ENCODE assay signal across 16 cellular contexts in the genomic region with DNA sequence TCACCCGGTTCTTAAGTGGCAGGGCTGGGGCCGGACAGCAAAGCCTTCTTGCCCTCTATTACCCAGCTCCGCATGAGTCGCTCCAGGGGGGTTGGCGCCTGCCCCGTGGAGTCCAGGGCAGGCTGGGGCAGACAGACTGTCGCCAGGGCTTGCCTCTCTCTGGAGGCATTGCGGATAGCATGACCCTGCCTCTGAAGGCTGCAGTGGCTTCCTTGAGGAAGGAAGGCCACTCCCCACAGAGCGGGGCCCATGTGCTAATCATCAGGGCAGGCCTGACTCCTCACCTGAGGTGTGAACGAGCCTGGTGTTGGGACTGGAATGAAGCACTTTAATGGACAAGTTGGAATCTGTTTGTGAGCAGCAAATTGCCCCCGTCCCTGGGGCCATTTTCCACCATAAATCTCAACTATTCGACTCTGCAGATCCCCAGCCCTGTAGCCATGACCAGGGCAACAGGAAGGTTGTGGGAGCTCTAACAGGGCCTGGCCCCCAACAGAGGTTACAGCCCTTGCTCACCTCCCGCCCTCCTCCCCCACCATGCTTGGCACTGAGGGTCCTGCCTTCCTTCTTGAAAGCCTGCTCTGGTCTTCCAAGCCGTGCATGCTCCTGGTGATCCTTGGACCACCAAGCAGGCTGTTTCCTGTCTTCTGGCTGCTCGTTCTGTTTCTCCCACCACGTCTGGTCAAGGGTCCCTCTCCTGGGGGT.
A peak's percentile ranks its signal among the peaks of the same experiment; 100 is the strongest.
DNase-seq lines count a peak whose midpoint lies in the region; ATAC-seq and TF ChIP-seq lines count a peak whose summit lies in the region.
"Had no signal": no experiment of that assay in that cellular context is flagged by ENCODE, and none has a peak within 500 bp of the region (broad histone marks: within the 10 kb centered on the region; RNA-seq: fewer than 3 reads in every experiment).

No MANE protein-coding gene starts in this region.

- ATAC-seq in SK-N-SH treated with all-trans-retinoic acid at 6 μM for 48 hours = peak; percentile 41; the same call in 2 of the 3 replicates
- peak; percentile 16 for ATAC-seq in left colon
- no peak for ATAC-seq in HG03175 (IDR thresholded peaks at IDR 0.05; ENCODE audit: unreplicated experiment)
- ATAC-seq: GM12878 had no signal

- no peak for DNase-seq in SK-N-SH
- peak; percentile 98 for DNase-seq in cerebellar cortex (ENCODE audit: low spot score)
- no peak for DNase-seq in left colon
- no peak for DNase-seq in vagina (ENCODE audit: extremely low spot score in 2 of 2)
- no peak for DNase-seq in EL
- DNase-seq in esophagus muscularis mucosa (ENCODE audit: extremely low spot score) = no peak
- DNase-seq: activated CD4-positive, alpha-beta T cell treated with anti-CD3 and anti-CD28 coated beads for 48 hours; activated naive CD8-positive, alpha-beta T cell treated with anti-CD3 and anti-CD28 coated beads for 36 hours; NCI-H187; NCI-H526 treated with DMSO at 0.1 percent for 48 hours; stimulated activated CD4-positive, alpha-beta T cell treated with anti-CD3 and anti-CD28 coated beads, Interleukin-12 subunit alpha, Interleukin-12 subunit beta, amount 100 ng/mL, for 4 hours; stomach had no signal

- no peaks in the 10 kb centered on the region for H4K20me1 ChIP-seq in SK-N-SH (ENCODE audit: insufficient read depth)

- H3K9ac ChIP-seq in SK-N-SH = no peak overlapping the region

- TF ChIP-seq EP300 in SK-N-SH (IDR thresholded peaks at IDR 0.05; ENCODE audit: borderline replicate concordance in 1 of 2, low read depth in 1 of 2, low read length in 1 of 2) = no peak
- TF ChIP-seq EP300 in esophagus muscularis mucosa (IDR thresholded peaks at IDR 0.05) = no peak

- intact Hi-C loops in left colon (cut with DNase I, micrococcal nuclease) (loop anchor here (10.0 kb wide), 2 partner anchors 93 to 103 kb away; no protein-coding TSS in a partner anchor), vagina (cut with DNase I) (loop anchor here (5.0 kb wide), 1 partner anchor 80 kb away; no protein-coding TSS in a partner anchor), esophagus muscularis mucosa (cut with DNase I) (no loop called here)

- WGBS in SK-N-SH (ENCODE audit: low lambda C conversion rate) = 82% methylated on average over 10 of the region's 16 CpGs
- WGBS in esophagus muscularis mucosa = 83% methylated on average over 14 of the region's 16 CpGs

- no peaks in the 10 kb centered on the region for H3K79me2 ChIP-seq in SK-N-SH (ENCODE audit: insufficient read depth)

- H2AFZ ChIP-seq in SK-N-SH (ENCODE audit: low read depth) = no peak overlapping the region

- POLR2A ChIA-PET in SK-N-SH (lab: Yijun Ruan, JAX) = no interaction called here

- H3K36me3 ChIP-seq in SK-N-SH (replicated peaks in 1 of 2; ENCODE audit: control insufficient read depth in 1 of 2, insufficient read depth in 2 of 2, low read length in 1 of 2) (no peaks in the 10 kb centered on the region), vagina (no peaks in the 10 kb centered on the region), esophagus muscularis mucosa (no peaks in the 10 kb centered on the region)
- H3K36me3 ChIP-seq: stomach had no signal

- TF ChIP-seq RAD21 in SK-N-SH (IDR thresholded peaks at IDR 0.05; ENCODE audit: low read length) = no peak

- TF ChIP-seq POLR2A in vagina (IDR thresholded peaks at IDR 0.05) (no peak), esophagus muscularis mucosa (IDR thresholded peaks at IDR 0.05; ENCODE audit: low read depth) (no peak)

- TF ChIP-seq CTCF in SK-N-SH (IDR thresholded peaks at IDR 0.05) (no peak), vagina (IDR thresholded peaks at IDR 0.05) (no peak), esophagus muscularis mucosa (IDR thresholded peaks at IDR 0.05) (no peak)

- H3K4me2 ChIP-seq in SK-N-SH = no peak overlapping the region

- no peaks in the 10 kb centered on the region for H3K9me3 ChIP-seq in SK-N-SH
- H3K9me3 ChIP-seq in vagina = no peaks in the 10 kb centered on the region
- no peaks in the 10 kb centered on the region for H3K9me3 ChIP-seq in esophagus muscularis mucosa
- H3K9me3 ChIP-seq: stomach had no signal

- no peaks in the 10 kb centered on the region for H3F3A ChIP-seq in SK-N-SH (replicated peaks; ENCODE audit: insufficient read depth)

- CTCF ChIA-PET in SK-N-SH (lab: Yijun Ruan, JAX) = interaction anchor here (0.6 to 1.8 kb wide), 3 partner anchors 108 to 1390 kb away, joined by 3 to 6 read pairs (median 3); no protein-coding TSS in a partner anchor

- H3K4me1 ChIP-seq in SK-N-SH (ENCODE audit: control insufficient read depth in 1 of 2, insufficient read depth in 2 of 2, low read depth in 1 of 2, low read length in 1 of 2) (peaks cover 0 to 15% of the 10 kb centered on the region in 2 experiments; a peak in 1 of 4 replicates), vagina (peaks cover 69% of the 10 kb centered on the region), esophagus muscularis mucosa (peaks cover 42 to 58% (median 57%) of the 10 kb centered on the region in 4 donors)

- H3K27me3 ChIP-seq in SK-N-SH (ENCODE audit: insufficient read depth) (no peaks in the 10 kb centered on the region), vagina (no peaks in the 10 kb centered on the region), esophagus muscularis mucosa (no peaks in the 10 kb centered on the region)
- H3K27me3 ChIP-seq: stomach had no signal

- no peaks in the 10 kb centered on the region for H3K9me2 ChIP-seq in SK-N-SH

- H3K4me3 ChIP-seq in SK-N-SH (ENCODE audit: low read depth in 2 of 2, low read length in 1 of 2) = no peak overlapping the region
- no peak overlapping the region for H3K4me3 ChIP-seq in vagina
- H3K4me3 ChIP-seq in esophagus muscularis mucosa = no peak overlapping the region
- H3K4me3 ChIP-seq: GM12878, stomach had no signal

- H3K27ac ChIP-seq in SK-N-SH (ENCODE audit: low read depth in 2 of 2, low read length in 1 of 2) (no peak overlapping the region), vagina (peak overlapping the region; percentile 20), esophagus muscularis mucosa (replicated peaks in 1 of 4) (peak overlapping the region in 1 of 4 donors; percentile 7)
- H3K27ac ChIP-seq: HL-60, stomach had no signal

TF ChIP-seq in SK-N-SH treated with all-trans-retinoic acid at 6 μM for 48 hours, 23 proteins besides CTCF, POLR2A, EP300 and RAD21 (continues in another document):
- TF ChIP-seq ARNTL (CRISPR knock-in tag; IDR thresholded peaks at IDR 0.05; ENCODE audit: borderline replicate concordance, low read depth) (no peak), CSDC2 (CRISPR knock-in tag; IDR thresholded peaks at IDR 0.05) (no peak)
- TF ChIP-seq, protein P1, sequence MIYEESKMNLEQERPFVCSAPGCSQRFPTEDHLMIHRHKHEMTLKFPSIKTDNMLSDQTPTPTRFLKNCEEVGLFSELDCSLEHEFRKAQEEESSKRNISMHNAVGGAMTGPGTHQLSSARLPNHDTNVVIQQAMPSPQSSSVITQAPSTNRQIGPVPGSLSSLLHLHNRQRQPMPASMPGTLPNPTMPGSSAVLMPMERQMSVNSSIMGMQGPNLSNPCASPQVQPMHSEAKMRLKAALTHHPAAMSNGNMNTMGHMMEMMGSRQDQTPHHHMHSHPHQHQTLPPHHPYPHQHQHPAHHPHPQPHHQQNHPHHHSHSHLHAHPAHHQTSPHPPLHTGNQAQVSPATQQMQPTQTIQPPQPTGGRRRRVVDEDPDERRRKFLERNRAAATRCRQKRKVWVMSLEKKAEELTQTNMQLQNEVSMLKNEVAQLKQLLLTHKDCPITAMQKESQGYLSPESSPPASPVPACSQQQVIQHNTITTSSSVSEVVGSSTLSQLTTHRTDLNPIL (CRISPR knock-in tag; IDR thresholded peaks at IDR 0.05; ENCODE audit: low read depth) = no peak
- TF ChIP-seq, protein P2, sequence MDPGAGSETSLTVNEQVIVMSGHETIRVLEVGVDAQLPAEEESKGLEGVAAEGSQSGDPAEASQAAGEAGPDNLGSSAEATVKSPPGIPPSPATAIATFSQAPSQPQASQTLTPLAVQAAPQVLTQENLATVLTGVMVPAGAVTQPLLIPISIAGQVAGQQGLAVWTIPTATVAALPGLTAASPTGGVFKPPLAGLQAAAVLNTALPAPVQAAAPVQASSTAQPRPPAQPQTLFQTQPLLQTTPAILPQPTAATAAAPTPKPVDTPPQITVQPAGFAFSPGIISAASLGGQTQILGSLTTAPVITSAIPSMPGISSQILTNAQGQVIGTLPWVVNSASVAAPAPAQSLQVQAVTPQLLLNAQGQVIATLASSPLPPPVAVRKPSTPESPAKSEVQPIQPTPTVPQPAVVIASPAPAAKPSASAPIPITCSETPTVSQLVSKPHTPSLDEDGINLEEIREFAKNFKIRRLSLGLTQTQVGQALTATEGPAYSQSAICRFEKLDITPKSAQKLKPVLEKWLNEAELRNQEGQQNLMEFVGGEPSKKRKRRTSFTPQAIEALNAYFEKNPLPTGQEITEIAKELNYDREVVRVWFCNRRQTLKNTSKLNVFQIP (CRISPR knock-in tag; IDR thresholded peaks at IDR 0.05; ENCODE audit: borderline replicate concordance, low read depth) = no peak

TF ChIP-seq in SK-N-SH, 30 proteins besides CTCF, POLR2A, EP300 and RAD21 (continues in another document):
- TF ChIP-seq RXRA (IDR thresholded peaks at IDR 0.05; ENCODE audit: borderline replicate concordance, low read depth) (no peak), NFIC (IDR thresholded peaks at IDR 0.05; ENCODE audit: borderline replicate concordance) (no peak), ELF1 (IDR thresholded peaks at IDR 0.05) (no peak), SIN3A (IDR thresholded peaks at IDR 0.05; ENCODE audit: borderline replicate concordance, low read depth, low read length) (no peak), GABPA (IDR thresholded peaks at IDR 0.05; ENCODE audit: low read depth) (no peak), FOXM1 (IDR thresholded peaks at IDR 0.05; ENCODE audit: low read depth) (no peak), JUND (IDR thresholded peaks at IDR 0.05) (no peak), POLR2AphosphoS5 (IDR thresholded peaks at IDR 0.05; ENCODE audit: low read depth, low read length) (no peak), TAF1 (IDR thresholded peaks at IDR 0.05; ENCODE audit: borderline replicate concordance, low read depth, low read length) (no peak)
- TF ChIP-seq, protein P3, sequence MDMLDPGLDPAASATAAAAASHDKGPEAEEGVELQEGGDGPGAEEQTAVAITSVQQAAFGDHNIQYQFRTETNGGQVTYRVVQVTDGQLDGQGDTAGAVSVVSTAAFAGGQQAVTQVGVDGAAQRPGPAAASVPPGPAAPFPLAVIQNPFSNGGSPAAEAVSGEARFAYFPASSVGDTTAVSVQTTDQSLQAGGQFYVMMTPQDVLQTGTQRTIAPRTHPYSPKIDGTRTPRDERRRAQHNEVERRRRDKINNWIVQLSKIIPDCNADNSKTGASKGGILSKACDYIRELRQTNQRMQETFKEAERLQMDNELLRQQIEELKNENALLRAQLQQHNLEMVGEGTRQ (IDR thresholded peaks at IDR 0.05; ENCODE audit: borderline replicate concordance, low read depth, low read length) = no peak
